Comparison of ENCODE assay signal across 1 cellular context in genomic region chr6:30171677-30172471, GRCh38.
TF ChIP-seq lines count a peak whose summit lies in the region.

No MANE protein-coding gene starts in this region.

TF ChIP-seq in HepG2, 621 proteins besides CTCF, POLR2A, EP300 and RAD21:
- TF ChIP-seq AGO2 (optimal IDR thresholded peaks at IDR 0.05; ENCODE audit: low read depth, low read length) = peak; percentile 77
- TF ChIP-seq RBFOX2 (IDR thresholded peaks at IDR 0.05; ENCODE audit: low read depth, low read length) = peak; percentile 62; the same call in 1 of the 2 replicates
- TF ChIP-seq ZNF230 (CRISPR knock-in tag; IDR thresholded peaks at IDR 0.05) = no peak
- TF ChIP-seq SMAD9 (CRISPR knock-in tag; IDR thresholded peaks at IDR 0.05) = no peak
- TF ChIP-seq SIN3B (IDR thresholded peaks at IDR 0.05; ENCODE audit: low read length) = no peak
- peak; percentile 24; the same call in 1 of the 2 replicates for TF ChIP-seq ZNF572 (CRISPR knock-in tag; IDR thresholded peaks at IDR 0.05)
- no peak for TF ChIP-seq NFE2L1 (CRISPR knock-in tag; IDR thresholded peaks at IDR 0.05; ENCODE audit: borderline replicate concordance)
